1 cellular context compared by ENCODE assay signal in the genomic region with DNA sequence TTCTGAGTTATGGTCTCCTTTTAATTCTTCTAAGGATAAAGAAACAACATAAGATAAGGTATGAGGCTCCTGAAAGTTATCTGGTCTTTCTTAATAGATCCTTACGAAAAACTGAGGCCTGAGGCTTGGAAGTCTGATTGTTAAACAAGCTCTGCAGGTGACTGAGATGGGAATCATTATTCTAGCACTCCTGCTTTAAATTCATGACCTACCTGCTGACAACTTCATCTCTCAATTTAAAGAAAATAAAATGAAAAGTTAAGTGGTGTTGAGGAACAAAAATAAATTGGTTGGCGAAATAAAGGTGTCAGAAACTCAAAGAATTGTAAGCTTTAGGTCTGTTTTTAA.
TF ChIP-seq lines count a peak whose summit lies in the region.

No MANE protein-coding gene starts in this region.

TF ChIP-seq in GM23338, 12 proteins besides CTCF, POLR2A, EP300 and RAD21 (continued from another document):
- TF ChIP-seq, protein P1, sequence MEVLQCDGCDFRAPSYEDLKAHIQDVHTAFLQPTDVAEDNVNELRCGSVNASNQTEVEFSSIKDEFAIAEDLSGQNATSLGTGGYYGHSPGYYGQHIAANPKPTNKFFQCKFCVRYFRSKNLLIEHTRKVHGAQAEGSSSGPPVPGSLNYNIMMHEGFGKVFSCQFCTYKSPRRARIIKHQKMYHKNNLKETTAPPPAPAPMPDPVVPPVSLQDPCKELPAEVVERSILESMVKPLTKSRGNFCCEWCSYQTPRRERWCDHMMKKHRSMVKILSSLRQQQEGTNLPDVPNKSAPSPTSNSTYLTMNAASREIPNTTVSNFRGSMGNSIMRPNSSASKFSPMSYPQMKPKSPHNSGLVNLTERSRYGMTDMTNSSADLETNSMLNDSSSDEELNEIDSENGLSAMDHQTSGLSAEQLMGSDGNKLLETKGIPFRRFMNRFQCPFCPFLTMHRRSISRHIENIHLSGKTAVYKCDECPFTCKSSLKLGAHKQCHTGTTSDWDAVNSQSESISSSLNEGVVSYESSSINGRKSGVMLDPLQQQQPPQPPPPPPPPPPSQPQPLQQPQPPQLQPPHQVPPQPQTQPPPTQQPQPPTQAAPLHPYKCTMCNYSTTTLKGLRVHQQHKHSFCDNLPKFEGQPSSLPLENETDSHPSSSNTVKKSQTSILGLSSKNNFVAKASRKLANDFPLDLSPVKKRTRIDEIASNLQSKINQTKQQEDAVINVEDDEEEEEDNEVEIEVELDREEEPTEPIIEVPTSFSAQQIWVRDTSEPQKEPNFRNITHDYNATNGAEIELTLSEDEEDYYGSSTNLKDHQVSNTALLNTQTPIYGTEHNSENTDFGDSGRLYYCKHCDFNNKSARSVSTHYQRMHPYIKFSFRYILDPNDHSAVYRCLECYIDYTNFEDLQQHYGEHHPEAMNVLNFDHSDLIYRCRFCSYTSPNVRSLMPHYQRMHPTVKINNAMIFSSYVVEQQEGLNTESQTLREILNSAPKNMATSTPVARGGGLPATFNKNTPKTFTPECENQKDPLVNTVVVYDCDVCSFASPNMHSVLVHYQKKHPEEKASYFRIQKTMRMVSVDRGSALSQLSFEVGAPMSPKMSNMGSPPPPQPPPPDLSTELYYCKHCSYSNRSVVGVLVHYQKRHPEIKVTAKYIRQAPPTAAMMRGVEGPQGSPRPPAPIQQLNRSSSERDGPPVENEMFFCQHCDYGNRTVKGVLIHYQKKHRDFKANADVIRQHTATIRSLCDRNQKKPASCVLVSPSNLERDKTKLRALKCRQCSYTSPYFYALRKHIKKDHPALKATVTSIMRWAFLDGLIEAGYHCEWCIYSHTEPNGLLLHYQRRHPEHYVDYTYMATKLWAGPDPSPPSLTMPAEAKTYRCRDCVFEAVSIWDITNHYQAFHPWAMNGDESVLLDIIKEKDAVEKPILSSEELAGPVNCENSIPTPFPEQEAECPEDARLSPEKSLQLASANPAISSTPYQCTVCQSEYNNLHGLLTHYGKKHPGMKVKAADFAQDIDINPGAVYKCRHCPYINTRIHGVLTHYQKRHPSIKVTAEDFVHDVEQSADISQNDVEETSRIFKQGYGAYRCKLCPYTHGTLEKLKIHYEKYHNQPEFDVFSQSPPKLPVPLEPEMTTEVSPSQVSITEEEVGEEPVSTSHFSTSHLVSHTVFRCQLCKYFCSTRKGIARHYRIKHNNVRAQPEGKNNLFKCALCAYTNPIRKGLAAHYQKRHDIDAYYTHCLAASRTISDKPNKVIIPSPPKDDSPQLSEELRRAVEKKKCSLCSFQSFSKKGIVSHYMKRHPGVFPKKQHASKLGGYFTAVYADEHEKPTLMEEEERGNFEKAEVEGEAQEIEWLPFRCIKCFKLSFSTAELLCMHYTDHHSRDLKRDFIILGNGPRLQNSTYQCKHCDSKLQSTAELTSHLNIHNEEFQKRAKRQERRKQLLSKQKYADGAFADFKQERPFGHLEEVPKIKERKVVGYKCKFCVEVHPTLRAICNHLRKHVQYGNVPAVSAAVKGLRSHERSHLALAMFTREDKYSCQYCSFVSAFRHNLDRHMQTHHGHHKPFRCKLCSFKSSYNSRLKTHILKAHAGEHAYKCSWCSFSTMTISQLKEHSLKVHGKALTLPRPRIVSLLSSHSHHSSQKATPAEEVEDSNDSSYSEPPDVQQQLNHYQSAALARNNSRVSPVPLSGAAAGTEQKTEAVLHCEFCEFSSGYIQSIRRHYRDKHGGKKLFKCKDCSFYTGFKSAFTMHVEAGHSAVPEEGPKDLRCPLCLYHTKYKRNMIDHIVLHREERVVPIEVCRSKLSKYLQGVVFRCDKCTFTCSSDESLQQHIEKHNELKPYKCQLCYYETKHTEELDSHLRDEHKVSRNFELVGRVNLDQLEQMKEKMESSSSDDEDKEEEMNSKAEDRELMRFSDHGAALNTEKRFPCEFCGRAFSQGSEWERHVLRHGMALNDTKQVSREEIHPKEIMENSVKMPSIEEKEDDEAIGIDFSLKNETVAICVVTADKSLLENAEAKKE (CRISPR knock-in tag; IDR thresholded peaks at IDR 0.05): no peak
- no peak for TF ChIP-seq ZNF114 (CRISPR knock-in tag; IDR thresholded peaks at IDR 0.05)
- TF ChIP-seq JUNB (IDR thresholded peaks at IDR 0.05; ENCODE audit: unreplicated experiment): no peak
- TF ChIP-seq STAT1 (IDR thresholded peaks at IDR 0.05; ENCODE audit: unreplicated experiment): no peak
- TF ChIP-seq, protein P2, sequence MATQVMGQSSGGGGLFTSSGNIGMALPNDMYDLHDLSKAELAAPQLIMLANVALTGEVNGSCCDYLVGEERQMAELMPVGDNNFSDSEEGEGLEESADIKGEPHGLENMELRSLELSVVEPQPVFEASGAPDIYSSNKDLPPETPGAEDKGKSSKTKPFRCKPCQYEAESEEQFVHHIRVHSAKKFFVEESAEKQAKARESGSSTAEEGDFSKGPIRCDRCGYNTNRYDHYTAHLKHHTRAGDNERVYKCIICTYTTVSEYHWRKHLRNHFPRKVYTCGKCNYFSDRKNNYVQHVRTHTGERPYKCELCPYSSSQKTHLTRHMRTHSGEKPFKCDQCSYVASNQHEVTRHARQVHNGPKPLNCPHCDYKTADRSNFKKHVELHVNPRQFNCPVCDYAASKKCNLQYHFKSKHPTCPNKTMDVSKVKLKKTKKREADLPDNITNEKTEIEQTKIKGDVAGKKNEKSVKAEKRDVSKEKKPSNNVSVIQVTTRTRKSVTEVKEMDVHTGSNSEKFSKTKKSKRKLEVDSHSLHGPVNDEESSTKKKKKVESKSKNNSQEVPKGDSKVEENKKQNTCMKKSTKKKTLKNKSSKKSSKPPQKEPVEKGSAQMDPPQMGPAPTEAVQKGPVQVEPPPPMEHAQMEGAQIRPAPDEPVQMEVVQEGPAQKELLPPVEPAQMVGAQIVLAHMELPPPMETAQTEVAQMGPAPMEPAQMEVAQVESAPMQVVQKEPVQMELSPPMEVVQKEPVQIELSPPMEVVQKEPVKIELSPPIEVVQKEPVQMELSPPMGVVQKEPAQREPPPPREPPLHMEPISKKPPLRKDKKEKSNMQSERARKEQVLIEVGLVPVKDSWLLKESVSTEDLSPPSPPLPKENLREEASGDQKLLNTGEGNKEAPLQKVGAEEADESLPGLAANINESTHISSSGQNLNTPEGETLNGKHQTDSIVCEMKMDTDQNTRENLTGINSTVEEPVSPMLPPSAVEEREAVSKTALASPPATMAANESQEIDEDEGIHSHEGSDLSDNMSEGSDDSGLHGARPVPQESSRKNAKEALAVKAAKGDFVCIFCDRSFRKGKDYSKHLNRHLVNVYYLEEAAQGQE (IDR thresholded peaks at IDR 0.05; ENCODE audit: unreplicated experiment): no peak
- TF ChIP-seq EZH2 (IDR thresholded peaks at IDR 0.05; ENCODE audit: low read depth, unreplicated experiment): no peak
- TF ChIP-seq EZH2phosphoT487 (IDR thresholded peaks at IDR 0.05; ENCODE audit: unreplicated experiment): no peak
- no peak for TF ChIP-seq NANOG (IDR thresholded peaks at IDR 0.05; ENCODE audit: borderline replicate concordance)
- TF ChIP-seq CREB1 (CRISPR knock-in tag; IDR thresholded peaks at IDR 0.05; ENCODE audit: low read depth): no peak
- no peak for TF ChIP-seq ZNF331 (CRISPR knock-in tag; IDR thresholded peaks at IDR 0.05; ENCODE audit: low read depth)
